In genomic region chr14:56798447-56799326, GRCh38 we compare ENCODE assay signal across 2 cellular contexts.
A peak's percentile ranks its signal among the peaks of the same experiment; 100 is the strongest.
TF ChIP-seq lines count a peak whose summit lies in the region.

No MANE protein-coding gene starts in this region.

TF ChIP-seq in H1, 55 proteins besides CTCF, POLR2A, EP300 and RAD21 (continues in another document):
- TF ChIP-seq CHD7 (IDR thresholded peaks at IDR 0.05; ENCODE audit: insufficient replicate concordance, low read length) = no peak
- TF ChIP-seq YY1 (IDR thresholded peaks at IDR 0.05; ENCODE audit: low read depth, low read length) = peak; percentile 50; the same call in 1 of the 2 replicates
- no peak for TF ChIP-seq CBX5 (IDR thresholded peaks at IDR 0.05; ENCODE audit: low read depth, low read length)
- no peak for TF ChIP-seq MAX (IDR thresholded peaks at IDR 0.05)
- TF ChIP-seq RBBP5 (IDR thresholded peaks at IDR 0.05; ENCODE audit: borderline replicate concordance, low read depth, low read length) = 0 out of 2 replicates have a peak, but pooled peaks have one; percentile 14
- TF ChIP-seq E2F6 (IDR thresholded peaks at IDR 0.05) = no peak
- peak in 1 of 2 experiments; percentile 7; a peak in 1 of 4 replicates for TF ChIP-seq HDAC2 (IDR thresholded peaks at IDR 0.05; ENCODE audit: borderline replicate concordance in 1 of 2, low read depth in 2 of 2, low read length in 2 of 2)
- no peak for TF ChIP-seq SP2 (IDR thresholded peaks at IDR 0.05; ENCODE audit: low read length)
- no peak for TF ChIP-seq USF2 (IDR thresholded peaks at IDR 0.05; ENCODE audit: low read length)
- TF ChIP-seq POLR2AphosphoS5 (IDR thresholded peaks at IDR 0.05; ENCODE audit: low read depth, low read length) = peak; percentile 50
- no peak for TF ChIP-seq GTF2F1 (IDR thresholded peaks at IDR 0.05; ENCODE audit: borderline replicate concordance, low read depth, low read length)
- TF ChIP-seq TAF7 (optimal IDR thresholded peaks at IDR 0.05; ENCODE audit: borderline replicate concordance, low read depth, low read length) = peak; percentile 63
- no peak for TF ChIP-seq KDM5A (IDR thresholded peaks at IDR 0.05; ENCODE audit: low read length)
- TF ChIP-seq EZH2 (IDR thresholded peaks at IDR 0.05; ENCODE audit: low read depth, low read length, severe bottlenecking) = peak; percentile 45

TF ChIP-seq in SK-N-SH treated with all-trans-retinoic acid at 6 μM for 48 hours, 23 proteins besides CTCF, POLR2A, EP300 and RAD21:
- no peak for TF ChIP-seq CSDC2 (CRISPR knock-in tag; IDR thresholded peaks at IDR 0.05)
- TF ChIP-seq TCF4 (CRISPR knock-in tag; IDR thresholded peaks at IDR 0.05; ENCODE audit: borderline replicate concordance) = no peak
- no peak for TF ChIP-seq ZFP3 (CRISPR knock-in tag; IDR thresholded peaks at IDR 0.05)
- TF ChIP-seq GLIS3 (CRISPR knock-in tag; IDR thresholded peaks at IDR 0.05) = no peak
- TF ChIP-seq TSHZ2 (CRISPR knock-in tag; IDR thresholded peaks at IDR 0.05) = no peak
- TF ChIP-seq ZFP30 (CRISPR knock-in tag; IDR thresholded peaks at IDR 0.05) = no peak
- no peak for TF ChIP-seq CSRNP3 (CRISPR knock-in tag; IDR thresholded peaks at IDR 0.05)
- TF ChIP-seq ESRRG (CRISPR knock-in tag; IDR thresholded peaks at IDR 0.05) = no peak
- no peak for TF ChIP-seq OSR1 (CRISPR knock-in tag; IDR thresholded peaks at IDR 0.05)
TF ChIP-seq in SK-N-SH treated with all-trans-retinoic acid at 6 μM for 48 hours: peak in this region for 0.
